ENCODE assay signal across 26 cellular contexts in genomic region chr19:6000228-6000847, GRCh38. TPM values are rescaled to one million over a fixed set of nuclear protein-coding genes. Genes with fewer than 3 reads are reported as not detected.
DNase-seq lines count a peak whose midpoint lies in the region; ATAC-seq, FAIRE-seq and TF ChIP-seq lines count a peak whose summit lies in the region.
"Had no signal": no experiment of that assay in that cellular context is flagged by ENCODE, and none has a peak within 500 bp of the region (broad histone marks: within the 10 kb centered on the region; RNA-seq: fewer than 3 reads in every experiment).

No MANE protein-coding gene starts in this region.

- H3K36me3 ChIP-seq in HepG2 (replicated peaks in 1 of 2; ENCODE audit: control insufficient read depth in 1 of 2, insufficient read depth in 2 of 2, low read length in 2 of 2) (no peaks in the 10 kb centered on the region), right lobe of liver (no peaks in the 10 kb centered on the region), osteoblast (ENCODE audit: insufficient read depth, low read length) (no peaks in the 10 kb centered on the region)
- H3K36me3 ChIP-seq: BE2C had no signal

- TF ChIP-seq RAD21 in HepG2 (CRISPR knock-in tag; IDR thresholded peaks at IDR 0.05), result no peak

- H3K4me3 ChIP-seq in HepG2 (replicated peaks in 1 of 3; ENCODE audit: insufficient read depth in 1 of 3, low read depth in 2 of 3, low read length in 3 of 3), result no peak overlapping the region
- H3K4me3 ChIP-seq in right lobe of liver, result no peak overlapping the region
- H3K4me3 ChIP-seq in osteoblast (ENCODE audit: insufficient read depth, low read length), result no peak overlapping the region
- H3K4me3 ChIP-seq: BLaER1, GM12878 had no signal

- CTCF ChIA-PET in HepG2 (lab: Yijun Ruan, JAX; ENCODE audit: low intra/inter-chr PET ratio, low total read pairs), result no interaction called here

- no peaks in the 10 kb centered on the region for H3K36me3 Mint-ChIP-seq in osteocyte (ENCODE audit: unreplicated experiment)

- H4K20me1 ChIP-seq in HepG2 (ENCODE audit: insufficient read depth, low read length), result no peaks in the 10 kb centered on the region
- H4K20me1 ChIP-seq in osteoblast (ENCODE audit: insufficient read depth, low read length), result no peaks in the 10 kb centered on the region
- H4K20me1 ChIP-seq: BLaER1 had no signal

- no peak for DNase-seq in HepG2 (ENCODE audit: low spot score)
- no peak for DNase-seq in right lobe of liver
- no peak for DNase-seq in left colon
- DNase-seq in osteoblast (ENCODE audit: insufficient read length, low spot score, missing footprints), result peak; percentile 22
- DNase-seq in SIG-M5 treated with dmso at 0.1 percent for 504 hours (lab: John Stamatoyannopoulos, UW; ENCODE audit: unreplicated experiment), result no peak
- no peak for DNase-seq in osteocyte (ENCODE audit: extremely low spot score, unreplicated experiment)
- DNase-seq: ACHN; BE2C; C1 segment of cervical spinal cord; CD4-positive, alpha-beta memory T cell; CD4-positive, CD25-positive, alpha-beta regulatory T cell; CD8-positive, alpha-beta memory T cell; COR-L47; DMS 273 treated with DMSO at 0.1 percent for 48 hours; DMS153; DMS53; DMS79; DND-41; EL; GDM1 had no signal

- H3K79me2 ChIP-seq in HepG2 (ENCODE audit: insufficient read depth, low read length) (no peaks in the 10 kb centered on the region), osteoblast (ENCODE audit: insufficient read depth, low read length) (no peaks in the 10 kb centered on the region)

- H3K4me1 ChIP-seq in HepG2 (ENCODE audit: insufficient read depth, low read length) (no peaks in the 10 kb centered on the region), right lobe of liver (no peaks in the 10 kb centered on the region), osteoblast (ENCODE audit: insufficient read depth, low read length) (no peaks in the 10 kb centered on the region)
- H3K4me1 ChIP-seq: BE2C had no signal

- H2AFZ ChIP-seq in HepG2 (ENCODE audit: low read length), result no peak overlapping the region
- H2AFZ ChIP-seq in osteoblast (ENCODE audit: low read length), result no peak overlapping the region

- H3K4me2 ChIP-seq in HepG2 (ENCODE audit: low read depth, low read length) (no peak overlapping the region), osteoblast (ENCODE audit: insufficient read depth, low read length) (no peak overlapping the region)
- H3K4me2 ChIP-seq: BLaER1 had no signal

- POLR2A ChIA-PET in HepG2 (lab: Yijun Ruan, JAX), result no interaction called here

- intact Hi-C loops in HepG2 (cut with micrococcal nuclease; ENCODE audit: unreplicated experiment), result no loop called here
- intact Hi-C loops in right lobe of liver (cut with DNase I), result no loop called here
- intact Hi-C loops in left colon (cut with DNase I, micrococcal nuclease), result no loop called here

- ATAC-seq in HepG2 (no peak), right lobe of liver (no peak), left colon (peak; percentile 36)
- ATAC-seq: GM12878 had no signal

- no peak overlapping the region for H3K27ac Mint-ChIP-seq in osteocyte (ENCODE audit: unreplicated experiment)
- H3K27ac Mint-ChIP-seq: CD4-positive, CD25-positive, alpha-beta regulatory T cell; CD8-positive, alpha-beta memory T cell had no signal

- H3K9me3 Mint-ChIP-seq in osteocyte (ENCODE audit: unreplicated experiment), result no peaks in the 10 kb centered on the region

- TF ChIP-seq POLR2A in HepG2 (IDR thresholded peaks at IDR 0.05; ENCODE audit: insufficient read depth in 1 of 2, low read depth in 2 of 2, low read length in 2 of 2) (no peak), right lobe of liver (IDR thresholded peaks at IDR 0.05) (no peak)

- TF ChIP-seq CTCF in HepG2 (CRISPR knock-in tag; IDR thresholded peaks at IDR 0.05) (no peak), right lobe of liver (IDR thresholded peaks at IDR 0.05) (no peak), osteoblast (IDR thresholded peaks at IDR 0.05; ENCODE audit: extremely low read depth, low read depth, low read length) (no peak), osteocyte (IDR thresholded peaks at IDR 0.05) (no peak)

- no peaks in the 10 kb centered on the region for H3K9me3 ChIP-seq in HepG2 (ENCODE audit: low read length)
- H3K9me3 ChIP-seq in right lobe of liver, result no peaks in the 10 kb centered on the region
- H3K9me3 ChIP-seq in osteoblast (ENCODE audit: low read depth, low read length), result no peaks in the 10 kb centered on the region

- no peaks in the 10 kb centered on the region; a peak in 1 of 5 replicates for H3K27me3 ChIP-seq in HepG2 (ENCODE audit: control insufficient read depth in 1 of 2, insufficient read depth in 2 of 2, low read length in 2 of 2)
- H3K27me3 ChIP-seq in right lobe of liver, result no peaks in the 10 kb centered on the region
- H3K27me3 ChIP-seq in osteoblast (ENCODE audit: insufficient read depth, low read length), result no peaks in the 10 kb centered on the region
- H3K27me3 ChIP-seq: BE2C, BLaER1 had no signal

- no TSS peak for BruUV-seq in HepG2 (replicated peaks; lab: Mats Ljungman, UMichigan)

- no peaks in the 10 kb centered on the region for H3K27me3 Mint-ChIP-seq in osteocyte (ENCODE audit: unreplicated experiment)
- H3K27me3 Mint-ChIP-seq: CD4-positive, alpha-beta memory T cell; CD8-positive, alpha-beta memory T cell had no signal

- 74% methylated on average over 7 of the region's 7 CpGs for WGBS in HepG2 (ENCODE audit: low lambda C conversion rate)
- 85% methylated on average over 3 of the region's 7 CpGs for WGBS in right lobe of liver (ENCODE audit: insufficient coverage, low coverage, low lambda C conversion rate, missing lambda C conversion rate)

- H3K27ac ChIP-seq in HepG2 (ENCODE audit: extremely low read length, insufficient read depth, low read length), result no peak overlapping the region
- H3K27ac ChIP-seq in right lobe of liver, result no peak overlapping the region
- no peak overlapping the region for H3K27ac ChIP-seq in osteoblast (ENCODE audit: low read depth, low read length)
- H3K27ac ChIP-seq: 22Rv1, BLaER1 had no signal

- no peak for TF ChIP-seq EP300 in HepG2 (IDR thresholded peaks at IDR 0.05; ENCODE audit: low read depth in 2 of 2, low read length in 2 of 2)
- TF ChIP-seq EP300 in HepG2 (CRISPR knock-in tag; IDR thresholded peaks at IDR 0.05; ENCODE audit: borderline replicate concordance), result no peak

- no peak overlapping the region for H3K9ac ChIP-seq in HepG2 (ENCODE audit: insufficient read depth, low read depth, low read length)
- H3K9ac ChIP-seq: BLaER1 had no signal

- H3K4me3 Mint-ChIP-seq in osteocyte (ENCODE audit: unreplicated experiment), result no peak overlapping the region
- H3K4me3 Mint-ChIP-seq: CD14-positive monocyte; CD4-positive, alpha-beta memory T cell; CD4-positive, CD25-positive, alpha-beta regulatory T cell; CD8-positive, alpha-beta memory T cell had no signal

- no peak for FAIRE-seq in HepG2 (lab: Jason Lieb, UNC)
- FAIRE-seq: GM12878, GM12892, GM18507 had no signal

- in situ Hi-C loops in HepG2 (cut with HindIII; ENCODE audit: extremely low pct_ligation_motif_present, low pct_unique_long_range_greater_than_20kb), result no loop called here

- no peaks in the 10 kb centered on the region for H3K4me1 Mint-ChIP-seq in osteocyte (ENCODE audit: unreplicated experiment)
- H3K4me1 Mint-ChIP-seq: CD14-positive monocyte; CD4-positive, alpha-beta memory T cell; CD8-positive, alpha-beta memory T cell had no signal

RNA-seq across cellular contexts. Expression of gene RANBP3, which starts 22.4 kb away (rescaled TPM):
- total RNA-seq in HepG2 (2016; rRNA removed; fragmentation: Illumina TruSeq; extraction: Trizol) (37.2 and 39.5 TPM in 2 replicates), right lobe of liver (10 to 100 TPM; 21.7 to 49.5 (median 24.5) TPM), left colon (10 to 100 TPM; 44.2 to 50.3 TPM), osteoblast (40.5 and 42.1 TPM in 2 replicates), osteocyte (74.9 and 81.9 TPM in 2 replicates)
- total RNA-seq in HepG2 (2016; cell fraction: cytosol; rRNA removed; fragmentation: Illumina TruSeq; extraction: Trizol; ENCODE audit: low read depth), result 15.1 and 18.2 TPM in 2 replicates
- 27.1 and 40.8 TPM in 2 replicates for total RNA-seq in HepG2 (2016; cell fraction: insoluble cytoplasmic fraction; rRNA removed; fragmentation: Illumina TruSeq; extraction: Trizol)
- total RNA-seq in HepG2 (2016; cell fraction: membrane; rRNA removed; fragmentation: Illumina TruSeq; extraction: Trizol), result 19.4 and 20.4 TPM in 2 replicates
- 47.7 and 56.8 TPM in 2 replicates for total RNA-seq in HepG2 (2016; cell fraction: nucleus; rRNA removed; fragmentation: Illumina TruSeq; extraction: Trizol)
- 149 and 151 TPM in 2 replicates for polyA plus RNA-seq in HepG2 (2011; rRNA removed)
- polyA plus RNA-seq in HepG2 (2011; cell fraction: cytosol; rRNA removed), result 91.7 and 149 TPM in 2 replicates
- polyA plus RNA-seq in HepG2 (2011; cell fraction: nucleus; rRNA removed), result 233 and 293 TPM in 2 replicates
- polyA plus RNA-seq in HepG2 (2012), result 62.1 and 64.6 TPM in 2 replicates
- polyA plus RNA-seq in HepG2 (2016; cell fraction: cytosol; fragmentation: Illumina TruSeq; extraction: Trizol; ENCODE audit: low read depth), result 10.3 and 11.7 TPM in 2 replicates
- polyA plus RNA-seq in HepG2 (2016; cell fraction: insoluble cytoplasmic fraction; fragmentation: Illumina TruSeq; extraction: Trizol; ENCODE audit: low read depth), result 53.5 and 62.0 TPM in 2 replicates
- 18.2 and 24.3 TPM in 2 replicates for polyA plus RNA-seq in HepG2 (2016; cell fraction: membrane; fragmentation: Illumina TruSeq; extraction: Trizol; ENCODE audit: low read depth)
- 127 and 170 TPM in 2 replicates for polyA plus RNA-seq in HepG2 (2016; cell fraction: nucleus; fragmentation: Illumina TruSeq; extraction: Trizol; ENCODE audit: insufficient read depth, low read depth)
- 43.2 and 193 TPM in 2 replicates for polyA minus RNA-seq in HepG2 (2011; rRNA and poly(A)+ RNA removed; ENCODE audit: low replicate concordance)
- polyA minus RNA-seq in HepG2 (2011; cell fraction: cytosol; rRNA and poly(A)+ RNA removed), result 76.9 and 86.6 TPM in 2 replicates
- 74.3 and 80.3 TPM in 2 replicates for polyA minus RNA-seq in HepG2 (2011; cell fraction: nucleus; rRNA and poly(A)+ RNA removed)
